Comparison of ENCODE assay signal across 8 cellular contexts in the genomic region with DNA sequence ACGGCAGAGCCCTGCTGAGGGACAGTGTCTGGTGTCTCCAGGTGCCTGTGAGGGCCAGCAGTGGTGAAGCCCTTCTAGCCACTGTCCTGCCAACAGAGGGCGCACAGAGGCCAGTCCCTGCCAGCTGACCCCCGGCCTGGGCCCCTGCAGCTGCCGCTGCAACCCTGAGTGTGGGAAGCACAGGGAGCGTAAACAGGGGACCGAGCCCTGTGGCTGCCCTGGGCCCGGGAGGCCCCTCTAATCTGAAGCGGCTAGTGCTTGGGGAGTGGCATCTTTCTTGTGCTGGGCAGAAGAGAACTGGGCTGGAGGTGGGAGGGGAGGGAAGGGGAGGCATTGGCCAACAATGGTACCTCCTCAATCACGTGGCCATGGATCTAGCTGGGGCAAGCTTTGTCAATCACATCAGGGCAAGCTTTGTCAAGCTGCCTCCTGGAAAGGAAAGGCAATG. TPM values are rescaled to one million over a fixed set of nuclear protein-coding genes. Genes with fewer than 3 reads are reported as not detected.
DNase-seq lines count a peak whose midpoint lies in the region; ATAC-seq and TF ChIP-seq lines count a peak whose summit lies in the region.

No MANE protein-coding gene starts in this region.

- H3K56ac ChIP-seq in mesendoderm (ENCODE audit: low read length) = peak overlapping the region; percentile 11

- H3K4me3 Mint-ChIP-seq in endodermal cell = peak overlapping the region; percentile 45

- no peak overlapping the region for H3K18ac ChIP-seq in mesendoderm (ENCODE audit: low read length)

- H3K4me1 ChIP-seq in PC-9 (replicated peaks; ENCODE audit: insufficient read depth) = no peaks in the 10 kb centered on the region
- H3K4me1 ChIP-seq in endodermal cell (ENCODE audit: control insufficient read depth, insufficient read depth, low read length) = peaks cover 19% of the 10 kb centered on the region
- peaks cover 15% of the 10 kb centered on the region for H3K4me1 ChIP-seq in mesendoderm (ENCODE audit: control insufficient read depth, low read depth, low read length)
- H3K4me1 ChIP-seq in aorta (ENCODE audit: control insufficient read depth in 1 of 2, insufficient read depth in 2 of 2, low read length in 2 of 2) = peaks cover 0 to 3% of the 10 kb centered on the region in 2 donors

- peaks cover 52% of the 10 kb centered on the region for H3K4me1 Mint-ChIP-seq in endodermal cell

- H2BK5ac ChIP-seq in mesendoderm (ENCODE audit: low read length) = no peak overlapping the region

- WGBS in endodermal cell (ENCODE audit: insufficient coverage in 1 of 2, insufficient read length in 1 of 2), 2 experiments = 0 to 20% methylated on average over 1 to 9 of the region's 9 CpGs
- no CpG with 5 or more reads among the region's 9 CpGs for WGBS in mesendoderm (ENCODE audit: extremely low coverage, insufficient coverage, low lambda C conversion rate)
- WGBS in aorta, 2 donors = 30 to 38% methylated on average over 9 of the region's 9 CpGs

- DNase-seq in COR-L47 (lab: John Stamatoyannopoulos, UW) = peak; percentile 53
- DNase-seq in HT-29 (ENCODE audit: low spot score) = peak; percentile 78
- peak in 1 of 2 experiments; percentile 55 for DNase-seq in PC-9
- DNase-seq in endodermal cell = peak; percentile 97
- DNase-seq in mesendoderm = peak; percentile 82
- DNase-seq in aorta = peak; percentile 82 to 86
- no peak for DNase-seq in cerebellar nuclear complex (lab: John Stamatoyannopoulos, UW)

- H3K79me2 ChIP-seq in PC-9 (ENCODE audit: low read depth) (no peaks in the 10 kb centered on the region), mesendoderm (ENCODE audit: control insufficient read depth, insufficient read depth, low read length) (no peaks in the 10 kb centered on the region)

- ATAC-seq in aorta (ENCODE audit: low FRiP score) (peak; percentile 49), GM19463 (IDR thresholded peaks at IDR 0.05; ENCODE audit: unreplicated experiment) (no peak)

- no peaks in the 10 kb centered on the region for H4K20me1 ChIP-seq in PC-9 (ENCODE audit: insufficient read depth)

- no peaks in the 10 kb centered on the region for H3F3A ChIP-seq in PC-9 (ENCODE audit: insufficient read depth, low read depth)

- intact Hi-C loops in PC-9 (cut with micrococcal nuclease; ENCODE audit: unreplicated experiment) (loop anchor here (5.0 kb wide), 1 partner anchor 48 kb away; no protein-coding TSS in a partner anchor), aorta (cut with DNase I) (loop anchor here in 1 of 2 donors (5.0 kb wide), 1 partner anchor 33 kb away; a partner anchor contains a TSS)

- POLR2A ChIA-PET in PC-9 (lab: Charles Lee; ENCODE audit: unreplicated experiment) = no interaction called here

- H4K8ac ChIP-seq in mesendoderm (ENCODE audit: low read depth, low read length) = no peak overlapping the region

- no TSS peak for BruUV-seq in PC-9 (replicated peaks; lab: Mats Ljungman, UMichigan)

- H3K23ac ChIP-seq in mesendoderm (ENCODE audit: low read length) = no peak overlapping the region

- H2AFZ ChIP-seq in PC-9 = no peak overlapping the region

- H3K36me3 Mint-ChIP-seq in endodermal cell (ENCODE audit: low read depth) = peaks cover 40% of the 10 kb centered on the region

- no peak overlapping the region for H3K4ac ChIP-seq in mesendoderm (ENCODE audit: low read depth, low read length)

- H3K27ac ChIP-seq in PC-9 = no peak overlapping the region
- H3K27ac ChIP-seq in endodermal cell (ENCODE audit: low read depth, low read length) = peak overlapping the region; percentile 83
- no peak overlapping the region for H3K27ac ChIP-seq in mesendoderm (ENCODE audit: low read depth, low read length)
- H3K27ac ChIP-seq in aorta (ENCODE audit: low read depth in 1 of 2, low read length in 2 of 2) = no peak overlapping the region

- H3K36me3 ChIP-seq in PC-9 (ENCODE audit: low read depth) (no peaks in the 10 kb centered on the region), endodermal cell (ENCODE audit: control insufficient read depth, insufficient read depth, low read length) (peaks cover 19% of the 10 kb centered on the region), mesendoderm (ENCODE audit: control insufficient read depth, insufficient read depth, low read length) (no peaks in the 10 kb centered on the region), aorta (ENCODE audit: control insufficient read depth in 1 of 2, insufficient read depth in 2 of 2, low read length in 1 of 2) (peaks cover 0 to 2% of the 10 kb centered on the region in 2 donors)

- CTCF ChIA-PET in PC-9 (lab: Charles Lee) = interaction anchor here (0.8 to 1.4 kb wide), 2 partner anchors 9 to 21 kb away, joined by 4 read pairs; no protein-coding TSS in a partner anchor

- H2AK5ac ChIP-seq in mesendoderm (ENCODE audit: low read length) = no peak overlapping the region

- H3K4me2 ChIP-seq in PC-9 (no peak overlapping the region), mesendoderm (ENCODE audit: low read length) (peak overlapping the region; percentile 6)

- H3K79me1 ChIP-seq in mesendoderm (ENCODE audit: low read length) = no peaks in the 10 kb centered on the region

- H3K27ac Mint-ChIP-seq in endodermal cell = peak overlapping the region; percentile 91

- no peaks in the 10 kb centered on the region for H3K27me3 Mint-ChIP-seq in endodermal cell (ENCODE audit: insufficient read depth)

- no peaks in the 10 kb centered on the region for H3K9me3 Mint-ChIP-seq in endodermal cell

- no peaks in the 10 kb centered on the region for H3K9me2 ChIP-seq in PC-9 (ENCODE audit: insufficient read depth)

- H3K27me3 ChIP-seq in PC-9 (ENCODE audit: insufficient read depth, low read depth) (no peaks in the 10 kb centered on the region), endodermal cell (ENCODE audit: control insufficient read depth, insufficient read depth, low read length, poor library complexity, severe bottlenecking) (no peaks in the 10 kb centered on the region), mesendoderm (ENCODE audit: insufficient read depth, low read length, poor library complexity) (no peaks in the 10 kb centered on the region), aorta (ENCODE audit: control insufficient read depth in 1 of 2, insufficient read depth in 2 of 2, low read length in 1 of 2) (no peaks in the 10 kb centered on the region)

- no peak overlapping the region for H3K9ac ChIP-seq in endodermal cell (ENCODE audit: extremely low read depth, low read length, poor library complexity, severe bottlenecking)
- H3K9ac ChIP-seq in mesendoderm (ENCODE audit: low read length) = peak overlapping the region; percentile 10

- H3K4me3 ChIP-seq in PC-9 (no peak overlapping the region), endodermal cell (ENCODE audit: low read length) (no peak overlapping the region), mesendoderm (ENCODE audit: low read length) (no peak overlapping the region), aorta (ENCODE audit: low read length in 2 of 2) (no peak overlapping the region)

- no peaks in the 10 kb centered on the region for H3K9me3 ChIP-seq in PC-9 (ENCODE audit: insufficient read depth, low read depth)
- peaks cover 6% of the 10 kb centered on the region for H3K9me3 ChIP-seq in endodermal cell (ENCODE audit: control insufficient read depth, low read length)
- H3K9me3 ChIP-seq in aorta (ENCODE audit: control insufficient read depth, low read length) = no peaks in the 10 kb centered on the region

- no peak overlapping the region for H2BK120ac ChIP-seq in mesendoderm (ENCODE audit: low read depth, low read length)

- peak; percentile 73 for TF ChIP-seq CTCF in PC-9 (conservative IDR thresholded peaks at IDR 0.05)
- peak; percentile 94 for TF ChIP-seq CTCF in endodermal cell (conservative IDR thresholded peaks at IDR 0.05)

- H4K5ac ChIP-seq in mesendoderm (ENCODE audit: low read length) = no peak overlapping the region

- H2BK15ac ChIP-seq in mesendoderm (replicated peaks; ENCODE audit: low read depth) = no peak overlapping the region

RNA-seq across cellular contexts. Expression of a gene that starts 34.6 kb away (rescaled TPM):
- 81.2 and 82.3 TPM in 2 replicates for total RNA-seq in HT-29 (2014; rRNA removed; shearing (Covaris generic))
- total RNA-seq in PC-9 (2021) (59.8 and 73.0 TPM in 2 replicates), endodermal cell (10 to 100 TPM; 27.7 to 32.7 TPM), aorta (100 to 1,000 TPM; 126 to 189 TPM)
- 55.6 TPM for polyA plus RNA-seq in endodermal cell (2013, experiment 1 of 2)
- 46.3 TPM for polyA plus RNA-seq in endodermal cell (2013, experiment 2 of 2)
- 22.6 TPM for polyA plus RNA-seq in mesendoderm (2013, experiment 1 of 2)
- polyA plus RNA-seq in mesendoderm (2013, experiment 2 of 2) = 23.2 TPM
- polyA plus RNA-seq in aorta = 10 to 100 TPM; 40.6 to 72.4 TPM

RNA-seq across cellular contexts. Expression of a gene that starts 35.3 kb away (rescaled TPM):
- total RNA-seq in HT-29 (2014; rRNA removed; shearing (Covaris generic)) = 4.5 and 6.0 TPM in 2 replicates
- total RNA-seq in PC-9 (2021) (7.1 and 9.7 TPM in 2 replicates), endodermal cell (10 to 100 TPM; 20.3 to 25.6 TPM), aorta (1 to 10 TPM; 8.2 to 8.6 TPM)
- polyA plus RNA-seq in endodermal cell (2013, experiment 1 of 2) = 31.4 TPM
- polyA plus RNA-seq in endodermal cell (2013, experiment 2 of 2) = 30.8 TPM
- polyA plus RNA-seq in mesendoderm (2013, experiment 1 of 2) = 13.1 TPM
- polyA plus RNA-seq in mesendoderm (2013, experiment 2 of 2) = 13.3 TPM
- polyA plus RNA-seq in aorta = 10 to 100 TPM; 17.3 to 18.9 TPM

RNA-seq across cellular contexts. Expression of a gene that starts 35.6 kb away (rescaled TPM):
- 20.8 and 33.4 TPM in 2 replicates for total RNA-seq in HT-29 (2014; rRNA removed; shearing (Covaris generic))
- total RNA-seq in PC-9 (2021) = 5.3 and 5.4 TPM in 2 replicates
- 10 to 100 TPM; 30.5 to 32.9 TPM for total RNA-seq in endodermal cell
- polyA plus RNA-seq in endodermal cell (2013, experiment 1 of 2) = 13.6 TPM
- polyA plus RNA-seq in endodermal cell (2013, experiment 2 of 2) = 13.7 TPM
- 14.8 TPM for polyA plus RNA-seq in mesendoderm (2013, experiment 1 of 2)
- polyA plus RNA-seq in mesendoderm (2013, experiment 2 of 2) = 14.2 TPM
- 1 to 10 TPM; 5.1 to 8.3 TPM for total RNA-seq in aorta
- 1 to 10 TPM; 3.2 to 3.5 TPM for polyA plus RNA-seq in aorta

Comparison
In these comparisons a context has a peak if more than half of its experiments do, and no peak if none do; other contexts are left out.
1. DNase-seq: peak in COR-L47 (single experiment), HT-29 (single experiment), endodermal cell (single experiment), mesendoderm (single experiment) and aorta (2 of 2); none in cerebellar nuclear complex (0 of 2).